Comparison of ENCODE assay signal across 8 cellular contexts in the genomic region with DNA sequence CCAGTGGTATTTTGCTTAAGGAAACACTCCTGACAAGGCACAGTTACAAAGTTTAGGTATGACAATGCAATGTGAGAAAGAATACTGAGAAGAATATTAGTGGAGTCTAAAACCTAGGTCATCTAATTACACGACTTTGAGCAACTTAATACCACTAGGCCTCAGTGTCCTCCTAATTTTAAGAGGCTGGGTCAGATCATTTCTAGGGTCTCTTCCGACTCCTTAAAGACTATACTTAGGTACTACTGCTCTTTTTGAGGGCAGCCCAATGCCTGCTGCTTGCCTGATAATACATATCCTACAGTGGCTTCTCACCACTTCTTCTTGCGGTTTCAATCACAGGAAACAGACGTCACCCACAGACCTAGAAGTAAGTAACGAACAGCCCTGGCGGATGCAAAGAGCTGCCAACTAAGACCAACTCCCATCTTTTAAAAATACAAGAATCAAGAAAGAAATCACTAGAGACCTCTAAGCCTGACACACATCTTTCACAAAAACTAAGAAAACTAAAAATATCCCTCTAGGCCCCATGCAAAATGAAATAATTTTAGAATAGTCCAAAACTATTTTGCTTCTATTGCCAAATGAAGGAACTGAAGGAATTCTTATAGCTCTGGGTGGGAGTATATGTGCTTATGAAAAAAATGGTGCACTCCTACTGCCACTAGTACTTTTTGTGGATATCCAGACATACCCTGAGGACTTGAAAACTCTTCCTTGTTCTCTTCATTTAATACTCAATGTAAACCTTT. TPM values are rescaled to one million over a fixed set of nuclear protein-coding genes. Genes with fewer than 3 reads are reported as not detected.
DNase-seq lines count a peak whose midpoint lies in the region; ATAC-seq, FAIRE-seq and TF ChIP-seq lines count a peak whose summit lies in the region.

No MANE protein-coding gene starts in this region.

- ATAC-seq in HG02642 (IDR thresholded peaks at IDR 0.05; ENCODE audit: poor library complexity, unreplicated experiment): peak; percentile 97
- peak; percentile 65 for ATAC-seq in Right ventricle myocardium inferior

- peaks cover 51% of the 10 kb centered on the region for H3K36me3 Mint-ChIP-seq in activated T-cell treated with anti-CD3 and anti-CD28 coated beads, Interleukin-2, amount 50 U/mL, for 24 hours (ENCODE audit: low read depth)

- peak overlapping the region; percentile 71 for H3K4me3 Mint-ChIP-seq in activated T-cell treated with anti-CD3 and anti-CD28 coated beads, Interleukin-2, amount 50 U/mL, for 24 hours

- H3K9me3 Mint-ChIP-seq in activated T-cell treated with anti-CD3 and anti-CD28 coated beads, Interleukin-2, amount 50 U/mL, for 24 hours: no peaks in the 10 kb centered on the region

- peak; percentile 78 for FAIRE-seq in GM12891 (lab: Jason Lieb, UNC)

- DNase-seq in GM12891 (ENCODE audit: insufficient read length, low spot score) (peak; percentile 20), NOMO-1 treated with dmso at 0.1 percent for 144 hours (lab: John Stamatoyannopoulos, UW; ENCODE audit: unreplicated experiment) (peak; percentile 82), Right ventricle myocardium inferior (ENCODE audit: missing footprints) (no peak), NCI-H2081 treated with DMSO at 0.1 percent for 48 hours (lab: John Stamatoyannopoulos, UW) (no peak), NCI-H146 (lab: John Stamatoyannopoulos, UW) (no peak)
- DNase-seq in activated T-cell treated with anti-CD3 and anti-CD28 coated beads, Interleukin-2, amount 50 U/mL, for 24 hours: peak; percentile 52
- DNase-seq in stimulated activated CD4-positive, alpha-beta T cell treated with anti-CD3 and anti-CD28 coated beads, Interleukin-4, amount 100 ng/mL, for 4 hours: peak; percentile 26 to 70

- H3K27me3 Mint-ChIP-seq in activated T-cell treated with anti-CD3 and anti-CD28 coated beads, Interleukin-2, amount 50 U/mL, for 24 hours: no peaks in the 10 kb centered on the region

- H3K4me1 Mint-ChIP-seq in activated T-cell treated with anti-CD3 and anti-CD28 coated beads, Interleukin-2, amount 50 U/mL, for 24 hours (ENCODE audit: low read depth): peaks cover 92% of the 10 kb centered on the region

- no peak for TF ChIP-seq POLR2A in GM12891 (IDR thresholded peaks at IDR 0.05; ENCODE audit: low read depth, low read length)

- intact Hi-C loops in Right ventricle myocardium inferior (cut with DNase I): no loop called here

- H3K27ac Mint-ChIP-seq in activated T-cell treated with anti-CD3 and anti-CD28 coated beads, Interleukin-2, amount 50 U/mL, for 24 hours: peak overlapping the region; percentile 96

TF ChIP-seq in GM12891, 5 proteins besides CTCF, POLR2A, EP300 and RAD21:
- TF ChIP-seq PAX5 (IDR thresholded peaks at IDR 0.05; ENCODE audit: insufficient read depth, low read length, severe bottlenecking) (no peak), TAF1 (IDR thresholded peaks at IDR 0.05; ENCODE audit: low read depth, low read length) (no peak), POU2F2 (IDR thresholded peaks at IDR 0.05; ENCODE audit: low read depth, low read length) (peak; percentile 58; the same call in 1 of the 2 replicates), SPI1 (IDR thresholded peaks at IDR 0.05; ENCODE audit: low read depth, low read length) (peak; percentile 82)

RNA-seq across cellular contexts. Expression of a gene that starts 13.1 kb away (rescaled TPM):
- 71.9 TPM for polyA plus RNA-seq in GM12891 (2012; ENCODE audit: low read depth, missing spikeins)
- total RNA-seq in Right ventricle myocardium inferior: 36.1 TPM

RNA-seq across cellular contexts. Expression of a gene that starts 30.9 kb away (rescaled TPM):
- polyA plus RNA-seq in GM12891 (2012; ENCODE audit: low read depth, missing spikeins): 69.9 TPM
- total RNA-seq in Right ventricle myocardium inferior: 29.9 TPM

RNA-seq across cellular contexts. Expression of a gene that starts 31.1 kb away (rescaled TPM):
- 3.8 TPM for polyA plus RNA-seq in GM12891 (2012; ENCODE audit: low read depth, missing spikeins)
- 0.78 TPM for total RNA-seq in Right ventricle myocardium inferior

RNA-seq across cellular contexts. Expression of a gene that starts 45.5 kb away (rescaled TPM):
- 17.5 TPM for polyA plus RNA-seq in GM12891 (2012; ENCODE audit: low read depth, missing spikeins)
- 4.5 TPM for total RNA-seq in Right ventricle myocardium inferior

Comparison
In these comparisons a context has a peak if more than half of its experiments do, and no peak if none do; other contexts are left out.
1. DNase-seq: peak in GM12891 (single experiment), NOMO-1 treated with dmso at 0.1 percent for 144 hours (single experiment), activated T-cell treated with anti-CD3 and anti-CD28 coated beads, Interleukin-2, amount 50 U/mL, for 24 hours (single experiment) and stimulated activated CD4-positive, alpha-beta T cell treated with anti-CD3 and anti-CD28 coated beads, Interleukin-4, amount 100 ng/mL, for 4 hours (2 of 2); none in Right ventricle myocardium inferior (single experiment), NCI-H2081 treated with DMSO at 0.1 percent for 48 hours (single experiment) and NCI-H146 (single experiment).